In the genomic region with DNA sequence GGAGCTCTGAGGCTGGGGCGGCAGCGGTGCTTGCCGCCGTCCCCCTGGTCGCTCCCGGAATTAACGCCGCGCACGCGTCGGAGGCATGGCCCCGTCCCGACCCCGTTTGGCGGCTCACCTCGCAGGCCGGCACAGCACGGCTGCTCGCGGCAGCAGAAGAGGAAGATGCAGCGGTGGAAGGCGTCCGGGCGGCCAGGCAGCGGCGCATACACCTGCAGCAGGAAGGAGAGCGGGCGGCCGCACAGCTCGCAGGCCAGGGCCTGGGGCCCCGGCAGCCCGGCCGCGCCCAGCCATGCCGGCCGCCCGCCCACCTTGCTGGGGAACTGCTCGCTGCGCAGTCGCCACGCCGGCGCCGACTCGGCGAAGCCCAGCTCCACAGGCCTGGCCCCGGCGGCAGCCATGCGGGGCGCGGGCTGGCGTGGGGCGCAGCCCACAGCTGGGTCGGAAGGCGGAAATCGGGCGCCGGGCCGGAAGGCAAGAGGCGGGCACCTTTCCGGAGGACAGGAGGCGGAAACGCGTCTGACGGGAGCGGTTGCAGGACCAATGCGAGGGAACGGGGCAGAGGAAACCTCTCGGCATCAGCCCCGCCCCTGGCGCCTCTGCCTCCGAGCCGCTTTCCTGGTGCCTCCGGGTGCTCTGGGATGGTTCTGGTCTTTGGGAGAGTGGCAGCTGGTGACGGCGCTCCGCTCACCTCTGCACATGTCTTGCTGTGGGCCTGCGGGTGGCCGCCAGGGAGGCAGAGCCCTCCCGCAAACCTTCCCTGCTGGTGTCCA, we compare ENCODE assay signal across 1 cellular context.
TF ChIP-seq lines count a peak whose summit lies in the region.

A gene with protein sequence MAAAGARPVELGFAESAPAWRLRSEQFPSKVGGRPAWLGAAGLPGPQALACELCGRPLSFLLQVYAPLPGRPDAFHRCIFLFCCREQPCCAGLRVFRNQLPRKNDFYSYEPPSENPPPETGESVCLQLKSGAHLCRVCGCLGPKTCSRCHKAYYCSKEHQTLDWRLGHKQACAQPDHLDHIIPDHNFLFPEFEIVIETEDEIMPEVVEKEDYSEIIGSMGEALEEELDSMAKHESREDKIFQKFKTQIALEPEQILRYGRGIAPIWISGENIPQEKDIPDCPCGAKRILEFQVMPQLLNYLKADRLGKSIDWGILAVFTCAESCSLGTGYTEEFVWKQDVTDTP (minus strand): TSS at position 457 of the 773 bp plus-strand sequence. CDS start 56 bp downstream, at position 401.

TF ChIP-seq in H1, 55 proteins besides CTCF, POLR2A, EP300 and RAD21:
- TF ChIP-seq RNF2 (IDR thresholded peaks at IDR 0.05; ENCODE audit: borderline replicate concordance, low read depth, low read length, missing control alignments, poor library complexity, severe bottlenecking) (no peak), TEAD4 (IDR thresholded peaks at IDR 0.05; ENCODE audit: low read depth, low read length) (no peak), KDM4A (IDR thresholded peaks at IDR 0.05; ENCODE audit: low read depth, low read length, severe bottlenecking) (peak; percentile 35), SIRT6 (IDR thresholded peaks at IDR 0.05; ENCODE audit: low read length) (no peak), CREB1 (IDR thresholded peaks at IDR 0.05) (peak; percentile 69; the same call in 1 of the 2 replicates), BACH1 (IDR thresholded peaks at IDR 0.05; ENCODE audit: low read length) (peak; percentile 51; the same call in 1 of the 2 replicates), E2F6 (IDR thresholded peaks at IDR 0.05) (no peak), TAF7 (optimal IDR thresholded peaks at IDR 0.05; ENCODE audit: borderline replicate concordance, low read depth, low read length) (peak; percentile 17), CEBPB (IDR thresholded peaks at IDR 0.05; ENCODE audit: low read depth, low read length) (no peak), RBBP5 (IDR thresholded peaks at IDR 0.05; ENCODE audit: borderline replicate concordance, low read depth, low read length) (peak; percentile 65), SAP30 (IDR thresholded peaks at IDR 0.05; ENCODE audit: insufficient read depth, insufficient replicate concordance, low read length) (peak; percentile 87), PHF8 (conservative IDR thresholded peaks at IDR 0.05; ENCODE audit: low read depth, low read length) (peak; percentile 80), TAF1 (IDR thresholded peaks at IDR 0.05; ENCODE audit: low read depth, low read length) (peak; percentile 80), GABPA (IDR thresholded peaks at IDR 0.05; ENCODE audit: borderline replicate concordance, insufficient read depth, low read length) (peak; percentile 95), YY1 (IDR thresholded peaks at IDR 0.05; ENCODE audit: low read depth, low read length) (peak; percentile 80; the same call in 1 of the 2 replicates), SIN3A (conservative IDR thresholded peaks at IDR 0.05 in 1 of 2, IDR thresholded peaks at IDR 0.05 in 1 of 2; ENCODE audit: low read depth in 1 of 2, low read length in 2 of 2) (peak in 1 of 2 experiments; percentile 83; a peak in 2 of 4 replicates), EGR1 (IDR thresholded peaks at IDR 0.05; ENCODE audit: borderline replicate concordance, low read depth, low read length) (peak; percentile 24; the same call in 1 of the 2 replicates)
- TF ChIP-seq, protein P1, sequence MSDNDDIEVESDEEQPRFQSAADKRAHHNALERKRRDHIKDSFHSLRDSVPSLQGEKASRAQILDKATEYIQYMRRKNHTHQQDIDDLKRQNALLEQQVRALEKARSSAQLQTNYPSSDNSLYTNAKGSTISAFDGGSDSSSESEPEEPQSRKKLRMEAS (IDR thresholded peaks at IDR 0.05): peak; percentile 20; the same call in 1 of the 2 replicates
